ENCODE assay signal across 8 cellular contexts in the genomic region with DNA sequence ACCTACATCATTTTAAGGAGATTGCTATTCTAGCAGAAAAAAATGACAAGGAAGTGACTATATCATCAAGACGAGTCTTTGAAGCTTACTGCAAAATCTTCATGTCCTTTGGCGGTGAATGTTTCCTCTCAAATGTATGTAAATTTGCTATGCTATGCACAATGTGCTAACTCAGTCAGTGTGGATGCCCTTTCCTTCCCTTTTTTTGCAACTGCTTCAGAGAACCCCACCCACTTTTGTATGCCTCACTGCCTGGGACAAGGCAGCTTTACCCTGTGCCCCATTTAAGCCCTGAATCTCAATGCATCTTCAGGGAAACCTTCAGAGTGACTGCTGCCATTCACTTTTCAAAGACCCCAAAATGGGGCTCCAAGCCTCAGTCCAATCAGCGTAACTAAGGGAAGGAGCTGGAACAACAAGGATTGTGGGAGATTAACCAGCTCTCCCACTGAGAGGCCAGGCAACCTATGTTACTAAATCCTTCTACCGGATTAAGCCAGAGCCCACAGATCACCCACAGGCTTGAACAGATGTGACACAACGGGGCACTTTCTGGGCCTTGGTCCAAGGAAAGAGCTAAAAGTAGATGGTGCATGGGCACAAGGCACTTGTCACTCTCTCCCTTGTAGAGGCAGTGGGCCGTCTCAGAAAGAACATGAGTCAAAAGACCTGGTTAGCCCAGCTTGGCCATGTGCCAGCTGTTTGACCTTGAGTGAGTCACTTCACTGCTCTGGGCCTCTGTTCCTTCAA.
DNase-seq lines count a peak whose midpoint lies in the region; ATAC-seq and TF ChIP-seq lines count a peak whose summit lies in the region.

No MANE protein-coding gene starts in this region.

- 76% methylated on average over 6 of the region's 6 CpGs for WGBS in mammary epithelial cell (ENCODE audit: low coverage, missing lambda C conversion rate)

- intact Hi-C loops in mammary epithelial cell (cut with micrococcal nuclease) (no loop called here), mucosa of descending colon (cut with DNase I, micrococcal nuclease) (no loop called here)
- intact Hi-C loops in activated T-helper 2 cell treated with anti-CD3 and anti-CD28 coated beads, Interferon-gamma antibody, Interleukin-2, Interleukin-4, amounts not matched to agents 10 μg/mL and 5 μg/mL and 100 μg/mL, durations not matched to agents 14 hours and 24 hours and 36 hours (cut with micrococcal nuclease): no loop called here

- H3K4me2 ChIP-seq in mammary epithelial cell (ENCODE audit: insufficient read depth, low read depth, low read length): no peak overlapping the region

- H2AFZ ChIP-seq in mammary epithelial cell (ENCODE audit: low read depth, low read length): no peak overlapping the region

- no peaks in the 10 kb centered on the region for H3K36me3 Mint-ChIP-seq in activated T-helper 2 cell treated with anti-CD3 and anti-CD28 coated beads, Interferon-gamma antibody, Interleukin-2, Interleukin-4, amounts not matched to agents 10 μg/mL and 5 μg/mL and 100 μg/mL, durations not matched to agents 14 hours and 24 hours and 36 hours (ENCODE audit: low read depth)

- CTCF ChIA-PET in mammary epithelial cell (lab: Charles Lee; ENCODE audit: low non-redundant PET): interaction anchor here (0.6 kb wide), 1 partner anchor 465 kb away, joined by 3 read pairs; no protein-coding TSS in a partner anchor

- H3K9me3 ChIP-seq in mammary epithelial cell (replicated peaks; ENCODE audit: insufficient read depth, low read length): no peaks in the 10 kb centered on the region
- H3K9me3 ChIP-seq in mucosa of descending colon: no peaks in the 10 kb centered on the region

- no peaks in the 10 kb centered on the region for H3K9me3 Mint-ChIP-seq in activated T-helper 2 cell treated with anti-CD3 and anti-CD28 coated beads, Interferon-gamma antibody, Interleukin-2, Interleukin-4, amounts not matched to agents 10 μg/mL and 5 μg/mL and 100 μg/mL, durations not matched to agents 14 hours and 24 hours and 36 hours

- BruUV-seq in mammary epithelial cell (replicated peaks; lab: Mats Ljungman, UMichigan): no TSS peak

- no peak overlapping the region for H3K9ac ChIP-seq in mammary epithelial cell (ENCODE audit: insufficient read depth, low read length)

- in situ Hi-C loops in mammary epithelial cell (cut with MboI; ENCODE audit: low sequenced_read_pairs in 2 of 2): loop anchor here in 1 of 2 donors (25.0 kb wide), 1 partner anchor 162 kb away; a partner anchor contains a TSS

- no peaks in the 10 kb centered on the region for H3K36me3 ChIP-seq in mammary epithelial cell (ENCODE audit: insufficient read depth, low read length)
- H3K36me3 ChIP-seq in mucosa of descending colon (ENCODE audit: low read depth): no peaks in the 10 kb centered on the region

- DNase-seq in D341Med (ENCODE audit: low spot score) (peak; percentile 77), NCI-H2171 treated with DMSO at 0.1 percent for 48 hours (lab: John Stamatoyannopoulos, UW) (peak; percentile 66), mammary epithelial cell (peak; percentile 37), mucosa of descending colon (no peak), NCI-H1436 (lab: John Stamatoyannopoulos, UW) (no peak)
- no peak for DNase-seq in activated T-helper 2 cell treated with anti-CD3 and anti-CD28 coated beads, Interferon-gamma antibody, Interleukin-2, Interleukin-4, amounts not matched to agents 10 μg/mL and 5 μg/mL and 100 μg/mL, durations not matched to agents 14 hours and 24 hours and 36 hours (ENCODE audit: low spot score)

- no peaks in the 10 kb centered on the region for H3K27me3 ChIP-seq in mammary epithelial cell (ENCODE audit: insufficient read depth, low read length)

- H3K4me1 ChIP-seq in mammary epithelial cell (ENCODE audit: insufficient read depth, low read length) (no peaks in the 10 kb centered on the region), mucosa of descending colon (ENCODE audit: low read depth) (no peaks in the 10 kb centered on the region)

- no peaks in the 10 kb centered on the region for H4K20me1 ChIP-seq in mammary epithelial cell (ENCODE audit: insufficient read depth, low read length)

- H3K4me1 Mint-ChIP-seq in activated T-helper 2 cell treated with anti-CD3 and anti-CD28 coated beads, Interferon-gamma antibody, Interleukin-2, Interleukin-4, amounts not matched to agents 10 μg/mL and 5 μg/mL and 100 μg/mL, durations not matched to agents 14 hours and 24 hours and 36 hours (ENCODE audit: low read depth): no peaks in the 10 kb centered on the region

- H3K4me3 ChIP-seq in mammary epithelial cell (replicated peaks in 1 of 3; ENCODE audit: insufficient read depth in 1 of 3, low read depth in 2 of 3, low read length in 3 of 3) (no peak overlapping the region), mucosa of descending colon (no peak overlapping the region)

- H3K27me3 Mint-ChIP-seq in activated T-helper 2 cell treated with anti-CD3 and anti-CD28 coated beads, Interferon-gamma antibody, Interleukin-2, Interleukin-4, amounts not matched to agents 10 μg/mL and 5 μg/mL and 100 μg/mL, durations not matched to agents 14 hours and 24 hours and 36 hours (ENCODE audit: low read depth): no peaks in the 10 kb centered on the region

- peak; percentile 74 for ATAC-seq in mucosa of descending colon
- ATAC-seq in GM21515 (IDR thresholded peaks at IDR 0.05; ENCODE audit: unreplicated experiment): no peak
- no peak for ATAC-seq in HG03457 (IDR thresholded peaks at IDR 0.05; ENCODE audit: unreplicated experiment)

- H3K4me3 Mint-ChIP-seq in activated T-helper 2 cell treated with anti-CD3 and anti-CD28 coated beads, Interferon-gamma antibody, Interleukin-2, Interleukin-4, amounts not matched to agents 10 μg/mL and 5 μg/mL and 100 μg/mL, durations not matched to agents 14 hours and 24 hours and 36 hours (ENCODE audit: low read depth): no peak overlapping the region

- H3K79me2 ChIP-seq in mammary epithelial cell (ENCODE audit: insufficient read depth, low read length): no peaks in the 10 kb centered on the region

- TF ChIP-seq CTCF in mammary epithelial cell (conservative IDR thresholded peaks at IDR 0.05 in 1 of 2, IDR thresholded peaks at IDR 0.05 in 1 of 2; ENCODE audit: extremely low read depth in 1 of 2, insufficient read depth in 1 of 2, low read depth in 1 of 2, low read length in 2 of 2): no peak
- TF ChIP-seq CTCF in mucosa of descending colon (IDR thresholded peaks at IDR 0.05): no peak

- dilution Hi-C loops in mammary epithelial cell (cut with HindIII; ENCODE audit: low sequenced_read_pairs): no loop called here

- no peak overlapping the region for H3K27ac Mint-ChIP-seq in activated T-helper 2 cell treated with anti-CD3 and anti-CD28 coated beads, Interferon-gamma antibody, Interleukin-2, Interleukin-4, amounts not matched to agents 10 μg/mL and 5 μg/mL and 100 μg/mL, durations not matched to agents 14 hours and 24 hours and 36 hours

- H3K27ac ChIP-seq in mammary epithelial cell (ENCODE audit: insufficient read depth, low read depth, low read length): no peak overlapping the region

Comparison
In these comparisons a context has a peak if more than half of its experiments do, and no peak if none do; other contexts are left out.
1. DNase-seq: peak in D341Med (single experiment), NCI-H2171 treated with DMSO at 0.1 percent for 48 hours (single experiment) and mammary epithelial cell (single experiment); none in mucosa of descending colon (0 of 3), activated T-helper 2 cell treated with anti-CD3 and anti-CD28 coated beads, Interferon-gamma antibody, Interleukin-2, Interleukin-4, amounts not matched to agents 10 μg/mL and 5 μg/mL and 100 μg/mL, durations not matched to agents 14 hours and 24 hours and 36 hours (single experiment) and NCI-H1436 (single experiment).